17 cellular contexts compared by ENCODE assay signal in the genomic region with DNA sequence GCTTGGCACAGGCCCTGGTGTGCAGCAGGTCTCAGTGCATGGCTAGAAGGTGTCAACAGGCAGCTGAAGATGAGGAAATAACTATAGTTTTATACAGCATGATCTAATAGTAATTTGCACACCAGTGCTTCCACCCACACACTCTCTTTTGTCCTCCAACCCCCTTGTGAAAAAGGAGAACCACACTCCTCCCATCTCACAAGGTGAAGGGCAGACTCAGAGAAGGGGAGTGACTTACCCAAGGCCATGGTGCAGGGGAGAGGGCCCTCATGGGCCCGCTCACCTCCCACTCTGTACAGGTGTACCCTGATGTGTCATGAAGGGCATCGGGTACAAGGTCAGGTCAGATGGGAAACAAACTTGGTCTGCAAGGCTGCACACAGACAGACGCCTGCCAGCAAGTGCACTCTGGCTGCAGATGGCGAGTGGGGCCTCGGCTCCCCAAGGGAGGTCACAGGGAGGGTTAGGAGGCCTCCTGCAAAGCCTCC.
"Had no signal": no experiment of that assay in that cellular context is flagged by ENCODE, and none has a peak within 500 bp of the region (broad histone marks: within the 10 kb centered on the region; RNA-seq: fewer than 3 reads in every experiment).

No MANE protein-coding gene starts in this region.

- H3K27me3 Mint-ChIP-seq: activated CD4-positive, alpha-beta memory T cell treated with anti-CD3 and anti-CD28 coated beads for 36 hours; activated naive CD4-positive, alpha-beta T cell treated with anti-CD3 and anti-CD28 coated beads, Interleukin-2, amount 10 ng/mL, durations not matched to agents 7 days and 5 days; stimulated activated naive CD8-positive, alpha-beta T cell treated with anti-CD3 and anti-CD28 coated beads, Interleukin-15, amount 100 ng/mL, for 72 hours; T-helper 17 cell had no signal

- H3K4me3 Mint-ChIP-seq: activated CD4-positive, alpha-beta memory T cell treated with anti-CD3 and anti-CD28 coated beads for 36 hours; activated naive CD4-positive, alpha-beta T cell treated with anti-CD3 and anti-CD28 coated beads, Interleukin-2, amount 10 ng/mL, durations not matched to agents 7 days and 5 days; mesothelial cell of epicardium; stimulated activated naive CD8-positive, alpha-beta T cell treated with anti-CD3 and anti-CD28 coated beads, Interleukin-15, amount 100 ng/mL, for 72 hours; T-helper 17 cell had no signal

- DNase-seq: activated CD4-positive, alpha-beta memory T cell treated with anti-CD3 and anti-CD28 coated beads for 36 hours; activated naive CD4-positive, alpha-beta T cell treated with anti-CD3 and anti-CD28 coated beads, Interleukin-2, amount 10 ng/mL, durations not matched to agents 7 days and 5 days; colonic mucosa; effector CD4-positive, alpha-beta T cell; foreskin melanocyte; heart right ventricle; kidney; posterior cingulate gyrus; stimulated activated CD4-positive, alpha-beta T cell treated with anti-CD3 and anti-CD28 coated beads, Interleukin-4, amount 100 ng/mL, for 1 hour; stimulated activated CD8-positive, alpha-beta memory T cell treated with anti-CD3 and anti-CD28 coated beads, Interleukin-4, amount 100 ng/mL, for 48 hours; stimulated activated naive CD8-positive, alpha-beta T cell treated with anti-CD3 and anti-CD28 coated beads, Interleukin-15, amount 100 ng/mL, for 72 hours; T-helper 17 cell; testis had no signal

- H3K4me1 Mint-ChIP-seq: activated naive CD4-positive, alpha-beta T cell treated with anti-CD3 and anti-CD28 coated beads, Interleukin-2, amount 10 ng/mL, durations not matched to agents 7 days and 5 days; mesothelial cell of epicardium had no signal

- H3K4me1 ChIP-seq: colonic mucosa, testis had no signal

- H3K27ac ChIP-seq: adrenal gland, colonic mucosa, heart right ventricle, testis had no signal

- H3K36me3 ChIP-seq: colonic mucosa had no signal

- ATAC-seq: heart right ventricle; sciatic nerve; stimulated activated naive CD8-positive, alpha-beta T cell treated with anti-CD3 and anti-CD28 coated beads, Interleukin-15, amount 100 ng/mL, for 72 hours; T-helper 17 cell had no signal

- H3K9me3 Mint-ChIP-seq: activated CD4-positive, alpha-beta memory T cell treated with anti-CD3 and anti-CD28 coated beads for 36 hours; activated naive CD4-positive, alpha-beta T cell treated with anti-CD3 and anti-CD28 coated beads, Interleukin-2, amount 10 ng/mL, durations not matched to agents 7 days and 5 days; activated T-helper 2 cell treated with anti-CD3 and anti-CD28 coated beads, Interferon-gamma antibody, Interleukin-2, Interleukin-4, amounts not matched to agents 10 μg/mL and 5 μg/mL and 100 μg/mL, durations not matched to agents 14 hours and 24 hours and 36 hours; mesothelial cell of epicardium; stimulated activated naive CD8-positive, alpha-beta T cell treated with anti-CD3 and anti-CD28 coated beads, Interleukin-15, amount 100 ng/mL, for 72 hours had no signal

- H3K27ac Mint-ChIP-seq: activated CD4-positive, alpha-beta memory T cell treated with anti-CD3 and anti-CD28 coated beads for 36 hours; activated naive CD4-positive, alpha-beta T cell treated with anti-CD3 and anti-CD28 coated beads, Interleukin-2, amount 10 ng/mL, durations not matched to agents 7 days and 5 days; activated T-helper 2 cell treated with anti-CD3 and anti-CD28 coated beads, Interferon-gamma antibody, Interleukin-2, Interleukin-4, amounts not matched to agents 10 μg/mL and 5 μg/mL and 100 μg/mL, durations not matched to agents 14 hours and 24 hours and 36 hours; mesothelial cell of epicardium; stimulated activated naive CD8-positive, alpha-beta T cell treated with anti-CD3 and anti-CD28 coated beads, Interleukin-15, amount 100 ng/mL, for 72 hours; T-helper 17 cell had no signal

- H3K4me3 ChIP-seq: adrenal gland, colonic mucosa, heart right ventricle, testis had no signal

- H3K27me3 ChIP-seq: adrenal gland, colonic mucosa, heart right ventricle, testis had no signal

- H3K9me3 ChIP-seq: adrenal gland, colonic mucosa, heart right ventricle, testis had no signal
